Comparison of ENCODE assay signal across 1 cellular context in genomic region chr10:13969118-13969791, GRCh38.
TF ChIP-seq lines count a peak whose summit lies in the region.

No MANE protein-coding gene starts in this region.

TF ChIP-seq in GM12878, 131 proteins besides CTCF, POLR2A, EP300 and RAD21 (continued from another document):
- no peak for TF ChIP-seq MAX (IDR thresholded peaks at IDR 0.05; ENCODE audit: low read depth, low read length)
- no peak for TF ChIP-seq SIX5 (IDR thresholded peaks at IDR 0.05; ENCODE audit: low read depth, low read length, severe bottlenecking)
- TF ChIP-seq ESRRA (IDR thresholded peaks at IDR 0.05; ENCODE audit: low read length): no peak
- no peak for TF ChIP-seq TARDBP (IDR thresholded peaks at IDR 0.05; ENCODE audit: borderline replicate concordance)
- no peak for TF ChIP-seq RELB (IDR thresholded peaks at IDR 0.05; ENCODE audit: low read depth)
- no peak for TF ChIP-seq HSF1 (IDR thresholded peaks at IDR 0.05; ENCODE audit: low read depth, low read length)
- no peak for TF ChIP-seq SPI1 (IDR thresholded peaks at IDR 0.05; ENCODE audit: borderline replicate concordance, insufficient read depth, low read depth, low read length)
- TF ChIP-seq RFX5 (IDR thresholded peaks at IDR 0.05; ENCODE audit: low read depth, low read length): no peak
- peak; percentile 37; the same call in 1 of the 2 replicates for TF ChIP-seq ZNF687 (IDR thresholded peaks at IDR 0.05)
- no peak for TF ChIP-seq IRF4 (IDR thresholded peaks at IDR 0.05; ENCODE audit: low read depth, low read length)
TF ChIP-seq in GM12878: peak in this region for 3.
